1 cellular context compared by ENCODE assay signal in the genomic region with DNA sequence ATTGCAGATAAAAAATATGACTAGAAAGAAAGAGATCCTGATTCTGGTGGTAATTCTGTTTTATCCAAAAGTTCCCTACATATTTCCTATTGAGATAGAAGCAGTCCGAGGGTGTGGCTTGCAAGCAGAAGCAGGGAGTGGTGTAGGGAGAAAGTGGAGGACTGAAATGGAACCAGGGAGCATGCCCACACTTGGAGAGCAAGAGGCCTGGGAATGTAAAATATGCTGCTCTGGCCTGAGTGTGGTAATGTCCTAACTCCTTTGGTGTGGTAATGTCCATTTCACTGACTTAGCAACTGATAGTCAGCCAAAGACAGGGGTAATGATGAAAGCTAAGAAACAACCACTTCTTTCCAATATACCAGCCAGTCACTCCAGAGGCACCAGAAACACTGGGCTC.
TF ChIP-seq lines count a peak whose summit lies in the region.

No MANE protein-coding gene starts in this region.

TF ChIP-seq in IMR-90, 13 proteins besides CTCF, POLR2A, EP300 and RAD21:
- TF ChIP-seq RCOR1 (IDR thresholded peaks at IDR 0.05; ENCODE audit: insufficient replicate concordance, low read length) (no peak), FOS (IDR thresholded peaks at IDR 0.05; ENCODE audit: low read depth, low read length) (no peak), MAZ (IDR thresholded peaks at IDR 0.05; ENCODE audit: borderline replicate concordance, low read depth, low read length) (no peak), CHD1 (IDR thresholded peaks at IDR 0.05; ENCODE audit: low read depth, low read length) (no peak), CEBPB (IDR thresholded peaks at IDR 0.05; ENCODE audit: low read depth, low read length) (no peak), BHLHE40 (IDR thresholded peaks at IDR 0.05; ENCODE audit: low read depth, low read length) (no peak), SMC3 (IDR thresholded peaks at IDR 0.05; ENCODE audit: low read depth, low read length) (no peak), NFE2L2 (IDR thresholded peaks at IDR 0.05; ENCODE audit: low read depth, low read length) (no peak), RFX5 (IDR thresholded peaks at IDR 0.05; ENCODE audit: low read depth, low read length) (no peak), MXI1 (IDR thresholded peaks at IDR 0.05; ENCODE audit: borderline replicate concordance, low read depth, low read length) (no peak), MAFK (IDR thresholded peaks at IDR 0.05; ENCODE audit: low read depth, low read length) (no peak)
- TF ChIP-seq, protein P1, sequence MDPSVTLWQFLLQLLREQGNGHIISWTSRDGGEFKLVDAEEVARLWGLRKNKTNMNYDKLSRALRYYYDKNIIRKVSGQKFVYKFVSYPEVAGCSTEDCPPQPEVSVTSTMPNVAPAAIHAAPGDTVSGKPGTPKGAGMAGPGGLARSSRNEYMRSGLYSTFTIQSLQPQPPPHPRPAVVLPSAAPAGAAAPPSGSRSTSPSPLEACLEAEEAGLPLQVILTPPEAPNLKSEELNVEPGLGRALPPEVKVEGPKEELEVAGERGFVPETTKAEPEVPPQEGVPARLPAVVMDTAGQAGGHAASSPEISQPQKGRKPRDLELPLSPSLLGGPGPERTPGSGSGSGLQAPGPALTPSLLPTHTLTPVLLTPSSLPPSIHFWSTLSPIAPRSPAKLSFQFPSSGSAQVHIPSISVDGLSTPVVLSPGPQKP (IDR thresholded peaks at IDR 0.05; ENCODE audit: borderline replicate concordance, low read depth, low read length) = no peak
- TF ChIP-seq, protein P2, sequence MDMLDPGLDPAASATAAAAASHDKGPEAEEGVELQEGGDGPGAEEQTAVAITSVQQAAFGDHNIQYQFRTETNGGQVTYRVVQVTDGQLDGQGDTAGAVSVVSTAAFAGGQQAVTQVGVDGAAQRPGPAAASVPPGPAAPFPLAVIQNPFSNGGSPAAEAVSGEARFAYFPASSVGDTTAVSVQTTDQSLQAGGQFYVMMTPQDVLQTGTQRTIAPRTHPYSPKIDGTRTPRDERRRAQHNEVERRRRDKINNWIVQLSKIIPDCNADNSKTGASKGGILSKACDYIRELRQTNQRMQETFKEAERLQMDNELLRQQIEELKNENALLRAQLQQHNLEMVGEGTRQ (IDR thresholded peaks at IDR 0.05; ENCODE audit: low read depth, low read length) = no peak
